Comparison of ENCODE assay signal across 27 cellular contexts in the genomic region with DNA sequence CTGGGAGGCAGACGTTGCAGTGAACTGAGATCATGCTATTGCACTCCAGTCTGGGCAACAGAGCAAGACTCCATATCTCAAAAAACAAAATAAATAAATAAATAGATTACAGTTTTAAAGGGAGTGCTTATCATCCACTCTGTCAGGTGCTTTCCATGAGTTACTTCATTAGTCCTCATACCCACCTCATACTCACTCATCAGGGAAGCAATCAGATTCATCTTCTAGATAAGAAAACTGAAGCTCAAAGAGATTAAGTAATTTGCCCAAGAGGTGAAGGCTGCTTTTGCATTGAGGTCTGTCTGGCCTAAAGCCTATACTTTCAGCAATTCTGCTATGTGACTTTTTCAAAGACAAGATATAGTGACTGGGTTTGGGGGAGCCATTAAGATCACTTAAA.
"Had no signal": no experiment of that assay in that cellular context is flagged by ENCODE, and none has a peak within 500 bp of the region (broad histone marks: within the 10 kb centered on the region; RNA-seq: fewer than 3 reads in every experiment).

No MANE protein-coding gene starts in this region.

- FAIRE-seq: islet of Langerhans, kidney, pancreas had no signal

- H3K9me3 Mint-ChIP-seq: immature natural killer cell; nephron; stimulated activated effector memory CD8-positive, alpha-beta T cell treated with anti-CD3 and anti-CD28 coated beads, Interleukin-12 subunit alpha, Interleukin-12 subunit beta, amount 100 ng/mL, for 72 hours; type B pancreatic cell had no signal

- H3K27me3 ChIP-seq: pancreas, suprapubic skin, tibial artery, uterus had no signal

- H3K36me3 Mint-ChIP-seq: immature natural killer cell; memory B cell; naive thymus-derived CD8-positive, alpha-beta T cell; stimulated activated effector memory CD8-positive, alpha-beta T cell treated with anti-CD3 and anti-CD28 coated beads, Interleukin-12 subunit alpha, Interleukin-12 subunit beta, amount 100 ng/mL, for 72 hours; type B pancreatic cell had no signal

- ATAC-seq: naive thymus-derived CD8-positive, alpha-beta T cell; sciatic nerve; stimulated activated effector memory CD8-positive, alpha-beta T cell treated with anti-CD3 and anti-CD28 coated beads, Interleukin-12 subunit alpha, Interleukin-12 subunit beta, amount 100 ng/mL, for 72 hours had no signal

- DNase-seq: hypothalamus; immature natural killer cell; kidney; left ventricle myocardium inferior; naive thymus-derived CD8-positive, alpha-beta T cell; pancreas; posterior cingulate gyrus; retina; right cardiac atrium; spleen; stimulated activated CD4-positive, alpha-beta T cell treated with anti-CD3 and anti-CD28 coated beads, Interleukin-4, amount 100 ng/mL, for 24 hours; stimulated activated naive CD4-positive, alpha-beta T cell; tibial artery; uterus had no signal

- H3K4me3 Mint-ChIP-seq: immature natural killer cell; memory B cell; naive thymus-derived CD8-positive, alpha-beta T cell; nephron; neural crest cell; stimulated activated effector memory CD8-positive, alpha-beta T cell treated with anti-CD3 and anti-CD28 coated beads, Interleukin-12 subunit alpha, Interleukin-12 subunit beta, amount 100 ng/mL, for 72 hours; stimulated activated naive CD8-positive, alpha-beta T cell treated with anti-CD3 and anti-CD28 coated beads, Interleukin-15, Interleukin-2, amounts not matched to agents 100 ng/mL and 50 ng/mL, for 24 hours; type B pancreatic cell had no signal

- H3K4me3 ChIP-seq: left ventricle myocardium inferior, lung, pancreas, prostate gland, skin epidermis, spleen, suprapubic skin, thoracic aorta, tibial artery, uterus had no signal

- H3K4me1 Mint-ChIP-seq: immature natural killer cell; memory B cell; stimulated activated effector memory CD8-positive, alpha-beta T cell treated with anti-CD3 and anti-CD28 coated beads, Interleukin-12 subunit alpha, Interleukin-12 subunit beta, amount 100 ng/mL, for 72 hours had no signal

- H3K9me3 ChIP-seq: left ventricle myocardium inferior, pancreas, prostate gland, suprapubic skin, thoracic aorta, tibial artery, uterus had no signal

- H3K27ac ChIP-seq: pancreas, prostate gland, spleen, suprapubic skin, thoracic aorta, tibial artery, uterus had no signal

- H3K4me1 ChIP-seq: prostate gland, tibial artery, uterus had no signal

- H3K27ac Mint-ChIP-seq: immature natural killer cell; memory B cell; naive thymus-derived CD8-positive, alpha-beta T cell; nephron; stimulated activated effector memory CD8-positive, alpha-beta T cell treated with anti-CD3 and anti-CD28 coated beads, Interleukin-12 subunit alpha, Interleukin-12 subunit beta, amount 100 ng/mL, for 72 hours; stimulated activated naive CD8-positive, alpha-beta T cell treated with anti-CD3 and anti-CD28 coated beads, Interleukin-15, Interleukin-2, amounts not matched to agents 100 ng/mL and 50 ng/mL, for 24 hours; type B pancreatic cell had no signal

- H3K36me3 ChIP-seq: left ventricle myocardium inferior, pancreas, prostate gland, spleen, suprapubic skin, thoracic aorta, tibial artery, uterus had no signal
